ENCODE assay signal across 8 cellular contexts in genomic region chr1:161398900-161399256, GRCh38. TPM values are rescaled to one million over a fixed set of nuclear protein-coding genes. Genes with fewer than 3 reads are reported as not detected.
A peak's percentile ranks its signal among the peaks of the same experiment; 100 is the strongest.
DNase-seq lines count a peak whose midpoint lies in the region; ATAC-seq and TF ChIP-seq lines count a peak whose summit lies in the region.

No MANE protein-coding gene starts in this region.

- H3K36me3 ChIP-seq in BLaER1 (no peaks in the 10 kb centered on the region), HUES48 (ENCODE audit: control insufficient read depth, insufficient read depth, low read length) (no peaks in the 10 kb centered on the region), colonic mucosa (no peaks in the 10 kb centered on the region)

- H3K9me3 Mint-ChIP-seq in naive B cell: peaks cover 0 to 11% (median 3%) of the 10 kb centered on the region in 7 donors

- peaks cover 12 to 13% of the 10 kb centered on the region in 2 donors for H3K36me3 Mint-ChIP-seq in naive B cell

- DNase-seq in colonic mucosa (no peak), naive B cell (no peak), MV-4-11 (lab: John Stamatoyannopoulos, UW) (no peak), SK-N-DZ (ENCODE audit: low spot score) (no peak)

- ATAC-seq in naive B cell (ENCODE audit: low read depth in 2 of 2): peak; percentile 8 to 17
- no peak for ATAC-seq in HG03439 (IDR thresholded peaks at IDR 0.05; ENCODE audit: unreplicated experiment)
- no peak for ATAC-seq in HG03521 (IDR thresholded peaks at IDR 0.05; ENCODE audit: unreplicated experiment)

- peaks cover 26 to 41% (median 30%) of the 10 kb centered on the region in 3 donors for H3K4me1 Mint-ChIP-seq in naive B cell

- H3K9me3 ChIP-seq in BLaER1: no peaks in the 10 kb centered on the region
- no peaks in the 10 kb centered on the region for H3K9me3 ChIP-seq in HUES48 (ENCODE audit: control insufficient read depth, insufficient read depth, low read length)
- no peaks in the 10 kb centered on the region for H3K9me3 ChIP-seq in colonic mucosa

- H3K9ac ChIP-seq in BLaER1 (peak overlapping the region; percentile 88), HUES48 (ENCODE audit: low read depth, low read length) (peak overlapping the region; percentile 82), colonic mucosa (ENCODE audit: low read depth in 2 of 2, low read length in 2 of 2) (peak overlapping the region; percentile 83 to 98)

- no peaks in the 10 kb centered on the region for H3K27me3 ChIP-seq in BLaER1
- no peaks in the 10 kb centered on the region for H3K27me3 ChIP-seq in HUES48 (ENCODE audit: control insufficient read depth, insufficient read depth, low read length)
- H3K27me3 ChIP-seq in colonic mucosa: no peaks in the 10 kb centered on the region

- H4K20me1 ChIP-seq in BLaER1: no peaks in the 10 kb centered on the region

- H3K27ac Mint-ChIP-seq in naive B cell: peak overlapping the region; percentile 100

- H3K27me3 Mint-ChIP-seq in naive B cell: peaks cover 2 to 12% (median 4%) of the 10 kb centered on the region in 3 donors

- no peak for TF ChIP-seq CTCF in colonic mucosa (IDR thresholded peaks at IDR 0.05)

- peak overlapping the region; percentile 77 for H3K4me3 ChIP-seq in BLaER1
- H3K4me3 ChIP-seq in HUES48 (ENCODE audit: low read depth, low read length): peak overlapping the region; percentile 91
- H3K4me3 ChIP-seq in colonic mucosa: peak overlapping the region; percentile 79

- peak overlapping the region; percentile 91 for H3K27ac ChIP-seq in BLaER1
- peak overlapping the region; percentile 99 for H3K27ac ChIP-seq in HUES48 (ENCODE audit: low read depth, low read length)
- H3K27ac ChIP-seq in colonic mucosa: peak overlapping the region; percentile 100

- peak overlapping the region; percentile 94 to 99 (median 98) for H3K4me3 Mint-ChIP-seq in naive B cell

- peaks cover 20% of the 10 kb centered on the region for H3K4me1 ChIP-seq in BLaER1
- H3K4me1 ChIP-seq in HUES48 (ENCODE audit: control insufficient read depth, insufficient read depth, low read length): peaks cover 4% of the 10 kb centered on the region
- no peaks in the 10 kb centered on the region for H3K4me1 ChIP-seq in colonic mucosa

- H3K4me2 ChIP-seq in BLaER1: peak overlapping the region; percentile 81

- intact Hi-C loops in colonic mucosa (cut with DNase I): loop anchor here (10.0 kb wide), 1 partner anchor 126 kb away; the partner anchor contains the start of gene HSPA6

RNA-seq across cellular contexts. Expression of gene CFAP126, which starts 31.2 kb away (rescaled TPM):
- total RNA-seq in colonic mucosa: not detected
- not detected for polyA plus RNA-seq in naive B cell (ENCODE audit: low read depth in 6 of 6)
- not detected in 2 replicates for polyA plus RNA-seq in SK-N-DZ (2014; cell fraction: cytosol; rRNA removed)
- not detected in 2 replicates for polyA plus RNA-seq in SK-N-DZ (2014; cell fraction: nucleus; rRNA removed)

Comparison
In these comparisons a context has a peak if more than half of its experiments do, and no peak if none do; other contexts are left out.
1. ATAC-seq: peak in naive B cell (2 of 2); none in HG03439 (single experiment) and HG03521 (single experiment).
2. Peak in every context shown above with its lines, with median percentiles within 50 percentile points of each other: H3K27ac ChIP-seq, H3K4me3 ChIP-seq and H3K9ac ChIP-seq.